15 cellular contexts compared by ENCODE assay signal in genomic region chr20:63525185-63525584, GRCh38. TPM values are rescaled to one million over a fixed set of nuclear protein-coding genes. Genes with fewer than 3 reads are reported as not detected.
DNase-seq lines count a peak whose midpoint lies in the region; ATAC-seq and TF ChIP-seq lines count a peak whose summit lies in the region.
"Had no signal": no experiment of that assay in that cellular context is flagged by ENCODE, and none has a peak within 500 bp of the region (broad histone marks: within the 10 kb centered on the region; RNA-seq: fewer than 3 reads in every experiment).

No MANE protein-coding gene starts in this region.

- H3K4me1 Mint-ChIP-seq in CD4-positive, CD25-positive, alpha-beta regulatory T cell = peaks cover 4 to 23% (median 11%) of the 10 kb centered on the region in 4 donors
- H3K4me1 Mint-ChIP-seq in brain (peaks cover 33% of the 10 kb centered on the region), neural crest cell (peaks cover 24% of the 10 kb centered on the region), HFFc6 (ENCODE audit: low read depth) (no peaks in the 10 kb centered on the region)
- H3K4me1 Mint-ChIP-seq: GM23338 had no signal

- no peaks in the 10 kb centered on the region for H3K9me3 ChIP-seq in CD4-positive, CD25-positive, alpha-beta regulatory T cell (ENCODE audit: control insufficient read depth in 2 of 2, low read length in 2 of 2)
- H3K9me3 ChIP-seq in tibial nerve = peaks cover 0 to 10% (median 0%) of the 10 kb centered on the region in 4 donors

- H3K27me3 Mint-ChIP-seq in CD4-positive, CD25-positive, alpha-beta regulatory T cell = peaks cover 10% of the 10 kb centered on the region
- H3K27me3 Mint-ChIP-seq in brain (no peaks in the 10 kb centered on the region), neural crest cell (ENCODE audit: low read depth) (peaks cover 4% of the 10 kb centered on the region), HFFc6 (ENCODE audit: insufficient read depth) (peaks cover 10% of the 10 kb centered on the region)
- H3K27me3 Mint-ChIP-seq: CD4-positive, alpha-beta memory T cell; T-cell had no signal

- peaks cover 16% of the 10 kb centered on the region for H3K4me1 ChIP-seq in CD4-positive, CD25-positive, alpha-beta regulatory T cell (ENCODE audit: control insufficient read depth, insufficient read depth, low read length, poor library complexity, severe bottlenecking)
- H3K4me1 ChIP-seq in tibial nerve = peaks cover 0 to 34% (median 16%) of the 10 kb centered on the region in 4 donors

- H3K27ac ChIP-seq in CD4-positive, CD25-positive, alpha-beta regulatory T cell (ENCODE audit: insufficient read depth, low read length, poor library complexity, severe bottlenecking) = no peak overlapping the region
- H3K27ac ChIP-seq in tibial nerve = no peak overlapping the region

- no peak overlapping the region for H3K4me3 ChIP-seq in CD4-positive, CD25-positive, alpha-beta regulatory T cell (ENCODE audit: low read depth, low read length)
- H3K4me3 ChIP-seq in H7 (ENCODE audit: insufficient read depth, low read depth, low read length) (no peak overlapping the region), tibial nerve (no peak overlapping the region)
- H3K4me3 ChIP-seq: GM23338 had no signal

- H3K9me3 Mint-ChIP-seq in CD4-positive, CD25-positive, alpha-beta regulatory T cell = peaks cover 0 to 3% (median 2%) of the 10 kb centered on the region in 7 donors
- H3K9me3 Mint-ChIP-seq in brain = peaks cover 0 to 10% (median 8%) of the 10 kb centered on the region in 5 experiments
- H3K9me3 Mint-ChIP-seq in neural crest cell = no peaks in the 10 kb centered on the region
- no peaks in the 10 kb centered on the region; the same call in 1 of the 2 replicates for H3K9me3 Mint-ChIP-seq in HFFc6
- H3K9me3 Mint-ChIP-seq: T-cell had no signal

- no peaks in the 10 kb centered on the region for H3K27me3 ChIP-seq in CD4-positive, CD25-positive, alpha-beta regulatory T cell (ENCODE audit: control insufficient read depth, insufficient read depth, low read length)
- H3K27me3 ChIP-seq in H7 (ENCODE audit: control insufficient read depth, insufficient read depth, low read length) (no peaks in the 10 kb centered on the region), tibial nerve (no peaks in the 10 kb centered on the region)

- H3K4me3 Mint-ChIP-seq in CD4-positive, CD25-positive, alpha-beta regulatory T cell = peak overlapping the region in 3 of 4 donors; percentile 48 to 81 (median 67)
- peak overlapping the region in 3 of 5 experiments; percentile 49 to 71 (median 59) for H3K4me3 Mint-ChIP-seq in brain
- H3K4me3 Mint-ChIP-seq in neural crest cell = peak overlapping the region; percentile 82
- H3K4me3 Mint-ChIP-seq in HFFc6 = no peak overlapping the region
- H3K4me3 Mint-ChIP-seq: GM23338, T-cell had no signal

- peak overlapping the region in 1 of 3 donors; percentile 26 for H3K27ac Mint-ChIP-seq in CD4-positive, CD25-positive, alpha-beta regulatory T cell
- H3K27ac Mint-ChIP-seq in brain (peak overlapping the region; percentile 10 to 91 (median 47)), neural crest cell (ENCODE audit: unreplicated experiment) (no peak overlapping the region), HFFc6 (no peak overlapping the region)
- H3K27ac Mint-ChIP-seq: GM23338, T-cell had no signal

- WGBS in tibial nerve, 2 donors = 48 to 49% methylated on average over 3 of the region's 3 CpGs

- peaks cover 13% of the 10 kb centered on the region for H3K36me3 Mint-ChIP-seq in CD4-positive, CD25-positive, alpha-beta regulatory T cell
- H3K36me3 Mint-ChIP-seq in brain = peaks cover 40% of the 10 kb centered on the region
- H3K36me3 Mint-ChIP-seq in neural crest cell (ENCODE audit: low read depth) = peaks cover 5% of the 10 kb centered on the region
- H3K36me3 Mint-ChIP-seq in HFFc6 (ENCODE audit: low read depth) = peaks cover 5% of the 10 kb centered on the region; the same call in 1 of the 2 replicates

- TF ChIP-seq CTCF in brain (conservative IDR thresholded peaks at IDR 0.05) = no peak
- no peak for TF ChIP-seq CTCF in neural crest cell (conservative IDR thresholded peaks at IDR 0.05)
- no peak for TF ChIP-seq CTCF in HFFc6 (IDR thresholded peaks at IDR 0.05)
- no peak for TF ChIP-seq CTCF in tibial nerve (IDR thresholded peaks at IDR 0.05)

- peaks cover 10% of the 10 kb centered on the region for H3K36me3 ChIP-seq in CD4-positive, CD25-positive, alpha-beta regulatory T cell (ENCODE audit: control insufficient read depth, insufficient read depth, low read length)
- H3K36me3 ChIP-seq in H7 (replicated peaks; ENCODE audit: control insufficient read depth, insufficient read depth, low read length) (peaks cover 9% of the 10 kb centered on the region), tibial nerve (peaks cover 0 to 26% (median 0%) of the 10 kb centered on the region in 3 donors)

- ATAC-seq in CD4-positive, CD25-positive, alpha-beta regulatory T cell (ENCODE audit: low read depth in 2 of 2) = no peak
- no peak for ATAC-seq in GM21529 (IDR thresholded peaks at IDR 0.05; ENCODE audit: unreplicated experiment)
- ATAC-seq: GM23338, T-cell had no signal

- DNase-seq in CD4-positive, CD25-positive, alpha-beta regulatory T cell = no peak
- peak; percentile 26 for DNase-seq in H7
- DNase-seq in neural crest cell (ENCODE audit: low read depth, low spot score) = no peak
- no peak for DNase-seq in HFFc6
- DNase-seq in NCI-H774 (lab: John Stamatoyannopoulos, UW) = no peak
- DNase-seq in tibial nerve (ENCODE audit: low spot score in 2 of 2) = no peak
- DNase-seq: DMS79, NCI-H1417, NCI-H187 treated with DMSO at 0.1 percent for 48 hours, NCI-H446 treated with DMSO at 0.1 percent for 48 hours, T-cell had no signal

- no peak for TF ChIP-seq POLR2A in tibial nerve (IDR thresholded peaks at IDR 0.05)

- TF ChIP-seq EP300 in tibial nerve (IDR thresholded peaks at IDR 0.05) = no peak

RNA-seq across cellular contexts. Expression of gene PPDPF, which starts 4.6 kb away (rescaled TPM):
- 155 TPM for total RNA-seq in CD4-positive, CD25-positive, alpha-beta regulatory T cell
- polyA plus RNA-seq in CD4-positive, CD25-positive, alpha-beta regulatory T cell = 100 to 1,000 TPM in 1 of 4 donors, 10 to 100 TPM in 3; 75.8 to 110 (median 85.2) TPM
- 79.7 and 94.2 TPM in 2 replicates for total RNA-seq in H7 (2014; rRNA removed; shearing (Covaris generic))
- polyA plus RNA-seq in brain (ENCODE audit: insufficient read depth, low read depth, low replicate concordance) = 1,213 TPM
- total RNA-seq in neural crest cell (193 and 201 TPM in 2 replicates), tibial nerve (100 to 1,000 TPM in 3 of 4 donors, 10 to 100 TPM in 1; 59.0 to 165 (median 119) TPM)
- 100 to 1,000 TPM; 388 to 518 (median 443) TPM for total RNA-seq in HFFc6 (2021; fragmentation: NEBNext Ultra II Directional; extraction: Animal tissue kit (Norgen Biotek cat#: 25700))

RNA-seq across cellular contexts. Expression of gene PTK6, which starts 12.0 kb away (rescaled TPM):
- total RNA-seq in CD4-positive, CD25-positive, alpha-beta regulatory T cell = 0.20 TPM
- polyA plus RNA-seq in CD4-positive, CD25-positive, alpha-beta regulatory T cell = under 1 TPM in 3 of 4 donors, not detected in 1; 0.15 to 0.21 (median 0.19) TPM
- 0.14 and 0.30 TPM in 2 replicates for total RNA-seq in H7 (2014; rRNA removed; shearing (Covaris generic))
- polyA plus RNA-seq in brain (ENCODE audit: insufficient read depth, low read depth, low replicate concordance) = 0.93 TPM
- total RNA-seq in neural crest cell (not detected in 2 replicates), tibial nerve (under 1 TPM in 2 of 4 donors, not detected in 2; 0.21 to 0.90 TPM)
- under 1 TPM in 2 of 6 experiments, not detected in 4; 0.07 TPM for total RNA-seq in HFFc6 (2021; fragmentation: NEBNext Ultra II Directional; extraction: Animal tissue kit (Norgen Biotek cat#: 25700))
- total RNA-seq: CD4-positive, alpha-beta memory T cell had no signal
- polyA plus RNA-seq: GM23338 had no signal

RNA-seq across cellular contexts. Expression of gene SRMS, which starts 22.4 kb away (rescaled TPM):
- total RNA-seq in CD4-positive, CD25-positive, alpha-beta regulatory T cell = not detected
- not detected for polyA plus RNA-seq in CD4-positive, CD25-positive, alpha-beta regulatory T cell
- 0.21 and 0.33 TPM in 2 replicates for total RNA-seq in H7 (2014; rRNA removed; shearing (Covaris generic))
- not detected for polyA plus RNA-seq in brain (ENCODE audit: insufficient read depth, low read depth, low replicate concordance)
- total RNA-seq in neural crest cell = not detected in 2 replicates
- not detected for total RNA-seq in HFFc6 (2021; fragmentation: NEBNext Ultra II Directional; extraction: Animal tissue kit (Norgen Biotek cat#: 25700))
- total RNA-seq in tibial nerve = not detected
- total RNA-seq: CD4-positive, alpha-beta memory T cell; T-cell had no signal
- polyA plus RNA-seq: CD4-positive, alpha-beta memory T cell had no signal

RNA-seq across cellular contexts. Expression of gene EEF1A2, which starts 26.3 kb away (rescaled TPM):
- 2.1 TPM for total RNA-seq in CD4-positive, CD25-positive, alpha-beta regulatory T cell
- under 1 TPM in 3 of 4 donors, not detected in 1; 0.10 to 0.56 (median 0.11) TPM for polyA plus RNA-seq in CD4-positive, CD25-positive, alpha-beta regulatory T cell
- total RNA-seq in H7 (2014; rRNA removed; shearing (Covaris generic)) = 30.7 and 37.1 TPM in 2 replicates
- polyA plus RNA-seq in brain (ENCODE audit: insufficient read depth, low read depth, low replicate concordance) = 1,308 TPM
- total RNA-seq in neural crest cell (4.5 and 4.6 TPM in 2 replicates), tibial nerve (not detected)
- 1 to 10 TPM; 1.1 to 7.2 (median 1.7) TPM for total RNA-seq in HFFc6 (2021; fragmentation: NEBNext Ultra II Directional; extraction: Animal tissue kit (Norgen Biotek cat#: 25700))
- polyA plus RNA-seq: CD4-positive, alpha-beta memory T cell had no signal

RNA-seq across cellular contexts. Expression of gene FNDC11, which starts 28.8 kb away (rescaled TPM):
- total RNA-seq in CD4-positive, CD25-positive, alpha-beta regulatory T cell = 1.5 TPM
- polyA plus RNA-seq in CD4-positive, CD25-positive, alpha-beta regulatory T cell = under 1 TPM; 0.07 to 0.94 (median 0.18) TPM
- total RNA-seq in H7 (2014; rRNA removed; shearing (Covaris generic)) = 6.4 and 8.0 TPM in 2 replicates
- polyA plus RNA-seq in brain (ENCODE audit: insufficient read depth, low read depth, low replicate concordance) = 8.0 TPM
- total RNA-seq in neural crest cell = 1.5 and 1.9 TPM in 2 replicates
- not detected for total RNA-seq in HFFc6 (2021; fragmentation: NEBNext Ultra II Directional; extraction: Animal tissue kit (Norgen Biotek cat#: 25700))
- total RNA-seq in tibial nerve = 1 to 10 TPM in 1 of 4 donors, under 1 TPM in 2, not detected in 1; 0.21 to 1.4 (median 0.30) TPM

Comparison
In these comparisons a context has a peak if more than half of its experiments do, and no peak if none do; other contexts are left out.
1. H3K27ac Mint-ChIP-seq: peak in brain (5 of 5); none in neural crest cell (single experiment) and HFFc6 (single experiment).